In genomic region chr4:13989496-13989895, GRCh38 we compare ENCODE assay signal across 2 cellular contexts.
TF ChIP-seq lines count a peak whose summit lies in the region.

No MANE protein-coding gene starts in this region.

TF ChIP-seq in A549, 52 proteins besides CTCF, POLR2A, EP300 and RAD21 (continued from another document):
- TF ChIP-seq, protein P1, sequence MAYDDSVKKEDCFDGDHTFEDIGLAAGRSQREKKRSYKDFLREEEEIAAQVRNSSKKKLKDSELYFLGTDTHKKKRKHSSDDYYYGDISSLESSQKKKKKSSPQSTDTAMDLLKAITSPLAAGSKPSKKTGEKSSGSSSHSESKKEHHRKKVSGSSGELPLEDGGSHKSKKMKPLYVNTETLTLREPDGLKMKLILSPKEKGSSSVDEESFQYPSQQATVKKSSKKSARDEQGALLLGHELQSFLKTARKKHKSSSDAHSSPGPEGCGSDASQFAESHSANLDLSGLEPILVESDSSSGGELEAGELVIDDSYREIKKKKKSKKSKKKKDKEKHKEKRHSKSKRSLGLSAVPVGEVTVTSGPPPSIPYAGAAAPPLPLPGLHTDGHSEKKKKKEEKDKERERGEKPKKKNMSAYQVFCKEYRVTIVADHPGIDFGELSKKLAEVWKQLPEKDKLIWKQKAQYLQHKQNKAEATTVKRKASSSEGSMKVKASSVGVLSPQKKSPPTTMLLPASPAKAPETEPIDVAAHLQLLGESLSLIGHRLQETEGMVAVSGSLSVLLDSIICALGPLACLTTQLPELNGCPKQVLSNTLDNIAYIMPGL (CRISPR knock-in tag; IDR thresholded peaks at IDR 0.05; ENCODE audit: borderline replicate concordance): no peak
- TF ChIP-seq ZSCAN20 (CRISPR knock-in tag; IDR thresholded peaks at IDR 0.05) (no peak), BHLHE40 (IDR thresholded peaks at IDR 0.05; ENCODE audit: low read depth, low read length) (no peak), HEYL (CRISPR knock-in tag; IDR thresholded peaks at IDR 0.05) (no peak), SREBF2 (IDR thresholded peaks at IDR 0.05) (no peak), ZFP36 (IDR thresholded peaks at IDR 0.05; ENCODE audit: borderline replicate concordance, partially characterized antibody) (no peak), CBX2 (IDR thresholded peaks at IDR 0.05; ENCODE audit: borderline replicate concordance, low read depth) (no peak), ESRRA (IDR thresholded peaks at IDR 0.05; ENCODE audit: borderline replicate concordance, low read length) (no peak), BCL3 (IDR thresholded peaks at IDR 0.05) (no peak), MAZ (IDR thresholded peaks at IDR 0.05; ENCODE audit: borderline replicate concordance, low read depth, low read length) (no peak), JUN (IDR thresholded peaks at IDR 0.05) (no peak), PHF8 (IDR thresholded peaks at IDR 0.05; ENCODE audit: borderline replicate concordance, low read depth) (no peak), NR3C1 (IDR thresholded peaks at IDR 0.05) (no peak), GATA3 (IDR thresholded peaks at IDR 0.05; ENCODE audit: borderline replicate concordance) (no peak), HOXB13 (CRISPR knock-in tag; IDR thresholded peaks at IDR 0.05; ENCODE audit: low read depth) (no peak), HOXA7 (CRISPR knock-in tag; IDR thresholded peaks at IDR 0.05) (no peak), MAX (IDR thresholded peaks at IDR 0.05) (no peak), USF2 (IDR thresholded peaks at IDR 0.05) (no peak)
- TF ChIP-seq, protein P2, sequence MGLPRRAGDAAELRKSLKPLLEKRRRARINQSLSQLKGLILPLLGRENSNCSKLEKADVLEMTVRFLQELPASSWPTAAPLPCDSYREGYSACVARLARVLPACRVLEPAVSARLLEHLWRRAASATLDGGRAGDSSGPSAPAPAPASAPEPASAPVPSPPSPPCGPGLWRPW (IDR thresholded peaks at IDR 0.05): no peak

TF ChIP-seq in WTC11, 78 proteins besides CTCF, POLR2A, EP300 and RAD21 (continued from another document):
- TF ChIP-seq, protein P3, sequence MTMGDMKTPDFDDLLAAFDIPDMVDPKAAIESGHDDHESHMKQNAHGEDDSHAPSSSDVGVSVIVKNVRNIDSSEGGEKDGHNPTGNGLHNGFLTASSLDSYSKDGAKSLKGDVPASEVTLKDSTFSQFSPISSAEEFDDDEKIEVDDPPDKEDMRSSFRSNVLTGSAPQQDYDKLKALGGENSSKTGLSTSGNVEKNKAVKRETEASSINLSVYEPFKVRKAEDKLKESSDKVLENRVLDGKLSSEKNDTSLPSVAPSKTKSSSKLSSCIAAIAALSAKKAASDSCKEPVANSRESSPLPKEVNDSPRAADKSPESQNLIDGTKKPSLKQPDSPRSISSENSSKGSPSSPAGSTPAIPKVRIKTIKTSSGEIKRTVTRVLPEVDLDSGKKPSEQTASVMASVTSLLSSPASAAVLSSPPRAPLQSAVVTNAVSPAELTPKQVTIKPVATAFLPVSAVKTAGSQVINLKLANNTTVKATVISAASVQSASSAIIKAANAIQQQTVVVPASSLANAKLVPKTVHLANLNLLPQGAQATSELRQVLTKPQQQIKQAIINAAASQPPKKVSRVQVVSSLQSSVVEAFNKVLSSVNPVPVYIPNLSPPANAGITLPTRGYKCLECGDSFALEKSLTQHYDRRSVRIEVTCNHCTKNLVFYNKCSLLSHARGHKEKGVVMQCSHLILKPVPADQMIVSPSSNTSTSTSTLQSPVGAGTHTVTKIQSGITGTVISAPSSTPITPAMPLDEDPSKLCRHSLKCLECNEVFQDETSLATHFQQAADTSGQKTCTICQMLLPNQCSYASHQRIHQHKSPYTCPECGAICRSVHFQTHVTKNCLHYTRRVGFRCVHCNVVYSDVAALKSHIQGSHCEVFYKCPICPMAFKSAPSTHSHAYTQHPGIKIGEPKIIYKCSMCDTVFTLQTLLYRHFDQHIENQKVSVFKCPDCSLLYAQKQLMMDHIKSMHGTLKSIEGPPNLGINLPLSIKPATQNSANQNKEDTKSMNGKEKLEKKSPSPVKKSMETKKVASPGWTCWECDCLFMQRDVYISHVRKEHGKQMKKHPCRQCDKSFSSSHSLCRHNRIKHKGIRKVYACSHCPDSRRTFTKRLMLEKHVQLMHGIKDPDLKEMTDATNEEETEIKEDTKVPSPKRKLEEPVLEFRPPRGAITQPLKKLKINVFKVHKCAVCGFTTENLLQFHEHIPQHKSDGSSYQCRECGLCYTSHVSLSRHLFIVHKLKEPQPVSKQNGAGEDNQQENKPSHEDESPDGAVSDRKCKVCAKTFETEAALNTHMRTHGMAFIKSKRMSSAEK (CRISPR knock-in tag; IDR thresholded peaks at IDR 0.05; ENCODE audit: borderline replicate concordance): no peak
- TF ChIP-seq, protein P4, sequence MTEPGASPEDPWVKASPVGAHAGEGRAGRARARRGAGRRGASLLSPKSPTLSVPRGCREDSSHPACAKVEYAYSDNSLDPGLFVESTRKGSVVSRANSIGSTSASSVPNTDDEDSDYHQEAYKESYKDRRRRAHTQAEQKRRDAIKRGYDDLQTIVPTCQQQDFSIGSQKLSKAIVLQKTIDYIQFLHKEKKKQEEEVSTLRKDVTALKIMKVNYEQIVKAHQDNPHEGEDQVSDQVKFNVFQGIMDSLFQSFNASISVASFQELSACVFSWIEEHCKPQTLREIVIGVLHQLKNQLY (CRISPR knock-in tag; IDR thresholded peaks at IDR 0.05): no peak
- TF ChIP-seq ZNF317 (CRISPR knock-in tag; IDR thresholded peaks at IDR 0.05; ENCODE audit: borderline replicate concordance, low read depth): no peak
- no peak for TF ChIP-seq ATF1 (CRISPR knock-in tag; IDR thresholded peaks at IDR 0.05)
TF ChIP-seq in WTC11: peak in this region for 0.
